Comparison of ENCODE assay signal across 7 cellular contexts in genomic region chr2:74483675-74484164, GRCh38. TPM values are rescaled to one million over a fixed set of nuclear protein-coding genes. Genes with fewer than 3 reads are reported as not detected.
DNase-seq lines count a peak whose midpoint lies in the region; ATAC-seq and TF ChIP-seq lines count a peak whose summit lies in the region.
"Not testable (repeated sequence)": the region's sequence is repeated elsewhere in the genome, so short reads cannot be mapped to it uniquely, and the experiment has no call there.
"Had no signal": no experiment of that assay in that cellular context is flagged by ENCODE, and none has a peak within 500 bp of the region (broad histone marks: within the 10 kb centered on the region; RNA-seq: fewer than 3 reads in every experiment).

No MANE protein-coding gene starts in this region.

- not testable (repeated sequence) for H3K9me3 ChIP-seq in CD8-positive, alpha-beta T cell (ENCODE audit: low read length); PC-3 (ENCODE audit: low read length); mucosa of descending colon

- H2AFZ ChIP-seq in PC-3 (ENCODE audit: low read length): peak overlapping the region; percentile 97

- H3K4me3 Mint-ChIP-seq in CD8-positive, alpha-beta T cell: peak overlapping the region; percentile 97
- peak overlapping the region; percentile 95 for H3K4me3 Mint-ChIP-seq in activated naive CD8-positive, alpha-beta T cell treated with anti-CD3 and anti-CD28 coated beads, Interleukin-2, amount 50 U/mL, for 24 hours
- peak overlapping the region; percentile 100 for H3K4me3 Mint-ChIP-seq in stimulated activated memory B cell treated with anti-CD40 and anti-IgM and Interleukin-4, amounts not matched to agents 10 μg/mL and 1 μg/mL and 100 μg/mL, for 72 hours

- intact Hi-C loops in CD8-positive, alpha-beta T cell (cut with DNase I, micrococcal nuclease): loop anchor here (1.0 to 5.0 kb wide), 18 partner anchors 11 to 1251 kb away; partner anchors contain the start of genes C2orf81 (in 2 of the 2), MRPL53 (in 2 of the 2), PCGF1 (in 2 of the 2) and TPRKB (in 2 of the 2)
- intact Hi-C loops in PC-3 (cut with micrococcal nuclease) (loop anchor here (1.0 kb wide), 5 partner anchors 15 to 104 kb away; partner anchors contain the start of genes AUP1, HTRA2, PCGF1 and WBP1), mucosa of descending colon (cut with DNase I, micrococcal nuclease) (loop anchor here (1.0 to 10.0 kb wide), 3 partner anchors 51 to 104 kb away; no protein-coding TSS in a partner anchor)

- not testable (repeated sequence) for H3K9me2 ChIP-seq in PC-3 (replicated peaks; ENCODE audit: low read length)

- not testable (repeated sequence) for H3K27ac ChIP-seq in CD8-positive, alpha-beta T cell (ENCODE audit: low read depth, low read length); PC-3 (ENCODE audit: low read length)

- H3K4me1 ChIP-seq in CD8-positive, alpha-beta T cell (ENCODE audit: insufficient read depth, low read length): peaks cover 25% of the 10 kb centered on the region
- peaks cover 29% of the 10 kb centered on the region for H3K4me1 ChIP-seq in PC-3 (ENCODE audit: insufficient read depth, low read length)
- peaks cover 20% of the 10 kb centered on the region for H3K4me1 ChIP-seq in mucosa of descending colon (ENCODE audit: low read depth)

- H3K9ac ChIP-seq in PC-3 (ENCODE audit: low read length): peak overlapping the region; percentile 84

- POLR2A ChIA-PET in CD8-positive, alpha-beta T cell (lab: Charles Lee): interaction anchor here (0.9 to 4.7 kb wide), 7 partner anchors 9 to 104 kb away, joined by 3 to 107 read pairs (median 24); partner anchors contain the start of genes AUP1, HTRA2, INO80B and MRPL53
- POLR2A ChIA-PET in PC-3 (lab: Charles Lee; ENCODE audit: unreplicated experiment): not testable (repeated sequence)

- H3K4me3 ChIP-seq in CD8-positive, alpha-beta T cell (ENCODE audit: low read depth, low read length): peak overlapping the region; percentile 97
- H3K4me3 ChIP-seq in PC-3 (ENCODE audit: low read length): peak overlapping the region; percentile 84
- H3K4me3 ChIP-seq in fibroblast of mammary gland (ENCODE audit: control insufficient read depth, low read depth, low read length): peak overlapping the region; percentile 100
- not testable (repeated sequence) for H3K4me3 ChIP-seq in mucosa of descending colon

- peaks cover 42% of the 10 kb centered on the region for H3K4me1 Mint-ChIP-seq in CD8-positive, alpha-beta T cell (ENCODE audit: low read depth)
- H3K4me1 Mint-ChIP-seq in activated naive CD8-positive, alpha-beta T cell treated with anti-CD3 and anti-CD28 coated beads, Interleukin-2, amount 50 U/mL, for 24 hours: peaks cover 31% of the 10 kb centered on the region
- peaks cover 35% of the 10 kb centered on the region for H3K4me1 Mint-ChIP-seq in stimulated activated memory B cell treated with anti-CD40 and anti-IgM and Interleukin-4, amounts not matched to agents 10 μg/mL and 1 μg/mL and 100 μg/mL, for 72 hours

- H3K4me2 ChIP-seq in PC-3 (ENCODE audit: low read length): peak overlapping the region; percentile 91

- H3K79me2 ChIP-seq in PC-3 (ENCODE audit: low read length): peaks cover 50% of the 10 kb centered on the region

- not testable (repeated sequence) for H4K20me1 ChIP-seq in PC-3 (ENCODE audit: low read length)

- H3K9me3 Mint-ChIP-seq in CD8-positive, alpha-beta T cell; activated naive CD8-positive, alpha-beta T cell treated with anti-CD3 and anti-CD28 coated beads, Interleukin-2, amount 50 U/mL, for 24 hours; stimulated activated memory B cell treated with anti-CD40 and anti-IgM and Interleukin-4, amounts not matched to agents 10 μg/mL and 1 μg/mL and 100 μg/mL, for 72 hours: not testable (repeated sequence)

- not testable (repeated sequence) for BruUV-seq in PC-3 (replicated peaks; lab: Mats Ljungman, UMichigan)

- ATAC-seq in CD8-positive, alpha-beta T cell; PC-3; activated naive CD8-positive, alpha-beta T cell treated with anti-CD3 and anti-CD28 coated beads, Interleukin-2, amount 50 U/mL, for 24 hours; mucosa of descending colon; stimulated activated memory B cell treated with anti-CD40 and anti-IgM and Interleukin-4, amounts not matched to agents 10 μg/mL and 1 μg/mL and 100 μg/mL, for 72 hours: not testable (repeated sequence)

- not testable (repeated sequence) for H3F3A ChIP-seq in PC-3 (ENCODE audit: low read length, unreplicated experiment)

- CTCF ChIA-PET in CD8-positive, alpha-beta T cell (lab: Charles Lee): interaction anchor here (0.7 to 5.6 kb wide), 18 partner anchors 10 to 661 kb away, joined by 3 to 102 read pairs (median 9); partner anchors contain the start of genes AUP1, HTRA2, INO80B and MOGS
- CTCF ChIA-PET in PC-3 (lab: Charles Lee): interaction anchor here (0.8 kb wide), 1 partner anchor 31 kb away, joined by 7 read pairs; the partner anchor contains the start of gene TLX2

- not testable (repeated sequence) for H3K27me3 ChIP-seq in CD8-positive, alpha-beta T cell (ENCODE audit: insufficient read depth, low read length); PC-3 (ENCODE audit: low read length)

- H3K36me3 ChIP-seq in CD8-positive, alpha-beta T cell (ENCODE audit: insufficient read depth, low read length); PC-3 (ENCODE audit: low read depth, low read length); mucosa of descending colon (ENCODE audit: low read depth): not testable (repeated sequence)

- not testable (repeated sequence) for DNase-seq in CD8-positive, alpha-beta T cell; PC-3; activated naive CD8-positive, alpha-beta T cell treated with anti-CD3 and anti-CD28 coated beads, Interleukin-2, amount 50 U/mL, for 24 hours; fibroblast of mammary gland (ENCODE audit: low read depth)
- peak in 2 of 3 donors; percentile 23 to 31 for DNase-seq in mucosa of descending colon

- peak overlapping the region; percentile 99 for H3K27ac Mint-ChIP-seq in CD8-positive, alpha-beta T cell
- H3K27ac Mint-ChIP-seq in activated naive CD8-positive, alpha-beta T cell treated with anti-CD3 and anti-CD28 coated beads, Interleukin-2, amount 50 U/mL, for 24 hours: peak overlapping the region; percentile 96
- peak overlapping the region; percentile 97 for H3K27ac Mint-ChIP-seq in stimulated activated memory B cell treated with anti-CD40 and anti-IgM and Interleukin-4, amounts not matched to agents 10 μg/mL and 1 μg/mL and 100 μg/mL, for 72 hours

- H3K36me3 Mint-ChIP-seq in CD8-positive, alpha-beta T cell: peaks cover 41% of the 10 kb centered on the region
- peaks cover 24% of the 10 kb centered on the region for H3K36me3 Mint-ChIP-seq in activated naive CD8-positive, alpha-beta T cell treated with anti-CD3 and anti-CD28 coated beads, Interleukin-2, amount 50 U/mL, for 24 hours (ENCODE audit: low read depth)
- H3K36me3 Mint-ChIP-seq in stimulated activated memory B cell treated with anti-CD40 and anti-IgM and Interleukin-4, amounts not matched to agents 10 μg/mL and 1 μg/mL and 100 μg/mL, for 72 hours: peaks cover 32% of the 10 kb centered on the region

- TF ChIP-seq CTCF in CD8-positive, alpha-beta T cell (IDR thresholded peaks at IDR 0.05); PC-3 (conservative IDR thresholded peaks at IDR 0.05; ENCODE audit: low read depth, low read length); fibroblast of mammary gland (conservative IDR thresholded peaks at IDR 0.05; ENCODE audit: control insufficient read depth, insufficient read depth, low read depth, low read length); mucosa of descending colon (IDR thresholded peaks at IDR 0.05): not testable (repeated sequence)

- H3K27me3 Mint-ChIP-seq in CD8-positive, alpha-beta T cell (ENCODE audit: low read depth); activated naive CD8-positive, alpha-beta T cell treated with anti-CD3 and anti-CD28 coated beads, Interleukin-2, amount 50 U/mL, for 24 hours; stimulated activated memory B cell treated with anti-CD40 and anti-IgM and Interleukin-4, amounts not matched to agents 10 μg/mL and 1 μg/mL and 100 μg/mL, for 72 hours: not testable (repeated sequence)

RNA-seq across cellular contexts. Expression of gene TTC31, which starts 0.8 kb away (rescaled TPM):
- total RNA-seq in CD8-positive, alpha-beta T cell: 10 to 100 TPM; 25.9 to 30.8 TPM
- 21.1 and 21.4 TPM in 2 replicates for total RNA-seq in PC-3 (2014; rRNA removed)
- total RNA-seq in mucosa of descending colon: 10 to 100 TPM; 27.2 to 34.1 (median 30.9) TPM

RNA-seq across cellular contexts. Expression of gene CCDC142, which starts 0.9 kb away (rescaled TPM):
- 10 to 100 TPM; 12.6 to 13.6 TPM for total RNA-seq in CD8-positive, alpha-beta T cell
- 14.7 and 21.1 TPM in 2 replicates for total RNA-seq in PC-3 (2014; rRNA removed)
- total RNA-seq in mucosa of descending colon: 10 to 100 TPM; 22.6 to 36.5 (median 28.5) TPM

RNA-seq across cellular contexts. Expression of gene MRPL53, which starts 11.2 kb away (rescaled TPM):
- 10 to 100 TPM; 48.6 to 59.0 TPM for total RNA-seq in CD8-positive, alpha-beta T cell
- total RNA-seq in PC-3 (2014; rRNA removed) (86.9 and 102 TPM in 2 replicates), mucosa of descending colon (10 to 100 TPM; 48.2 to 63.6 (median 57.1) TPM)

RNA-seq across cellular contexts. Expression of gene LBX2, which starts 15.7 kb away (rescaled TPM):
- not detected for total RNA-seq in CD8-positive, alpha-beta T cell
- not detected in 2 replicates for total RNA-seq in PC-3 (2014; rRNA removed)
- 1 to 10 TPM; 1.0 to 1.5 (median 1.5) TPM for total RNA-seq in mucosa of descending colon
- total RNA-seq: cerebellum had no signal

RNA-seq across cellular contexts. Expression of gene MOGS, which starts 18.5 kb away (rescaled TPM):
- total RNA-seq in CD8-positive, alpha-beta T cell: 10 to 100 TPM; 43.7 to 46.7 TPM
- total RNA-seq in PC-3 (2014; rRNA removed) (60.6 and 70.1 TPM in 2 replicates), mucosa of descending colon (10 to 100 TPM; 45.7 to 64.0 (median 52.7) TPM)
